In the genomic region with DNA sequence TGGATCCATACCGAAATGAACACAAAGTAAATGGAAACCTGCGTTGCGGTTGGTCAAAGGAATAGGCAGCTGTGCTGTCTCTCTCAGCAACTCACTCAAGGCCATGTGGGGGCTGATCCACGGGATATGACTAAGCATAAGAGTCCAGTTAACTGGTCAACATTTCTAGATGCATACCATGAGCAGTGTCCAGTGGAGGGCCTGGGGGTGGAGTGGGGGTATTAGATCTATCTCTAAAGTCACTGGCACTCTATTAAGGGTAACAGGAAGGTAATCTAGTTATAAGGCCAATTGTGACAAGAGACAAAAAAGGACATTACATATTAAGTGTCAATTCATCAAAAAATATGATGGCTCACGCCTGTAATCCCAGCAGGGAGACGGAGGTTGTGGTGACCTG, we compare ENCODE assay signal across 17 cellular contexts.
"Had no signal": no experiment of that assay in that cellular context is flagged by ENCODE, and none has a peak within 500 bp of the region (broad histone marks: within the 10 kb centered on the region; RNA-seq: fewer than 3 reads in every experiment).

No MANE protein-coding gene starts in this region.

- H3K27me3 ChIP-seq: breast epithelium, tibial nerve, uterus had no signal

- H3K4me1 ChIP-seq: breast epithelium, tibial nerve, uterus had no signal

- H3K27ac ChIP-seq: breast epithelium, tibial nerve, uterus had no signal

- H3K36me3 Mint-ChIP-seq: activated naive CD8-positive, alpha-beta T cell treated with anti-CD3 and anti-CD28 coated beads, Interleukin-2, amount 10 ng/mL, durations not matched to agents 7 days and 5 days; natural killer cell treated with Interleukin-12 subunit alpha and Interleukin-12 subunit beta and Interleukin-15 and Interleukin-18, amount 100 ng/mL, for 72 hours had no signal

- H3K4me3 Mint-ChIP-seq: activated B cell treated with CpG ODN at 0.5 μM for 24 hours; activated CD8-positive, alpha-beta T cell treated with anti-CD3 and anti-CD28 coated beads, Interleukin-2, amount 10 ng/mL, durations not matched to agents 7 days and 5 days; activated naive CD8-positive, alpha-beta T cell treated with anti-CD3 and anti-CD28 coated beads, Interleukin-2, amount 10 ng/mL, durations not matched to agents 7 days and 5 days; natural killer cell treated with Interleukin-12 subunit alpha and Interleukin-12 subunit beta and Interleukin-15 and Interleukin-18, amount 100 ng/mL, for 72 hours had no signal

- ATAC-seq: activated CD8-positive, alpha-beta T cell treated with anti-CD3 and anti-CD28 coated beads, Interleukin-2, amount 10 ng/mL, durations not matched to agents 7 days and 5 days; left ventricle myocardium superior; natural killer cell treated with Interleukin-12 subunit alpha and Interleukin-12 subunit beta and Interleukin-15 and Interleukin-18, amount 100 ng/mL, for 72 hours had no signal

- H3K9me3 ChIP-seq: uterus had no signal

- H3K4me1 Mint-ChIP-seq: activated B cell treated with CpG ODN at 0.5 μM for 24 hours; activated naive CD8-positive, alpha-beta T cell treated with anti-CD3 and anti-CD28 coated beads, Interleukin-2, amount 10 ng/mL, durations not matched to agents 7 days and 5 days had no signal

- H3K27ac Mint-ChIP-seq: activated B cell treated with CpG ODN at 0.5 μM for 24 hours; activated CD8-positive, alpha-beta T cell treated with anti-CD3 and anti-CD28 coated beads, Interleukin-2, amount 10 ng/mL, durations not matched to agents 7 days and 5 days; activated naive CD8-positive, alpha-beta T cell treated with anti-CD3 and anti-CD28 coated beads, Interleukin-2, amount 10 ng/mL, durations not matched to agents 7 days and 5 days; natural killer cell treated with Interleukin-12 subunit alpha and Interleukin-12 subunit beta and Interleukin-15 and Interleukin-18, amount 100 ng/mL, for 72 hours had no signal

- FAIRE-seq: TTC549 had no signal

- H3K36me3 ChIP-seq: breast epithelium, tibial nerve, uterus had no signal

- DNase-seq: activated B cell treated with CpG ODN at 0.5 μM for 24 hours; activated CD4-positive, alpha-beta T cell treated with anti-CD3 and anti-CD28 coated beads for 48 hours; activated CD8-positive, alpha-beta T cell treated with anti-CD3 and anti-CD28 coated beads, Interleukin-2, amount 10 ng/mL, durations not matched to agents 7 days and 5 days; activated naive CD8-positive, alpha-beta T cell treated with anti-CD3 and anti-CD28 coated beads, Interleukin-2, amount 10 ng/mL, durations not matched to agents 7 days and 5 days; anterior cingulate cortex; erythroblast; left ventricle myocardium superior; mesendoderm; retina; stimulated activated CD4-positive, alpha-beta T cell treated with anti-CD3 and anti-CD28 coated beads, Interleukin-4, amount 100 ng/mL, for 24 hours; stimulated activated naive CD4-positive, alpha-beta T cell; T-helper 2 cell; uterus had no signal

- H3K4me3 ChIP-seq: breast epithelium, tibial nerve, uterus had no signal

- H3K9me3 Mint-ChIP-seq: activated B cell treated with CpG ODN at 0.5 μM for 24 hours; activated naive CD8-positive, alpha-beta T cell treated with anti-CD3 and anti-CD28 coated beads, Interleukin-2, amount 10 ng/mL, durations not matched to agents 7 days and 5 days; natural killer cell treated with Interleukin-12 subunit alpha and Interleukin-12 subunit beta and Interleukin-15 and Interleukin-18, amount 100 ng/mL, for 72 hours had no signal
